ENCODE assay signal across 1 cellular context in genomic region chr12:55830601-55831406, GRCh38.
TF ChIP-seq lines count a peak whose summit lies in the region.

No MANE protein-coding gene starts in this region.

TF ChIP-seq in IMR-90, 13 proteins besides CTCF, POLR2A, EP300 and RAD21:
- no peak for TF ChIP-seq ELK1 (IDR thresholded peaks at IDR 0.05; ENCODE audit: borderline replicate concordance, low read depth, low read length)
- 0 out of 2 replicates have a peak, but pooled peaks have one; percentile 11 for TF ChIP-seq FOS (IDR thresholded peaks at IDR 0.05; ENCODE audit: low read depth, low read length)
- no peak for TF ChIP-seq RCOR1 (IDR thresholded peaks at IDR 0.05; ENCODE audit: insufficient replicate concordance, low read length)
- peak; percentile 63 for TF ChIP-seq MXI1 (IDR thresholded peaks at IDR 0.05; ENCODE audit: borderline replicate concordance, low read depth, low read length)
- TF ChIP-seq NFE2L2 (IDR thresholded peaks at IDR 0.05; ENCODE audit: low read depth, low read length): no peak
- TF ChIP-seq CHD1 (IDR thresholded peaks at IDR 0.05; ENCODE audit: low read depth, low read length): peak; percentile 89; the same call in 1 of the 2 replicates
- no peak for TF ChIP-seq USF2 (IDR thresholded peaks at IDR 0.05; ENCODE audit: low read depth, low read length)
- TF ChIP-seq MAZ (IDR thresholded peaks at IDR 0.05; ENCODE audit: borderline replicate concordance, low read depth, low read length): peak; percentile 74; the same call in 1 of the 2 replicates
- no peak for TF ChIP-seq RFX5 (IDR thresholded peaks at IDR 0.05; ENCODE audit: low read depth, low read length)
- peak; percentile 93 for TF ChIP-seq BHLHE40 (IDR thresholded peaks at IDR 0.05; ENCODE audit: low read depth, low read length)
- TF ChIP-seq MAFK (IDR thresholded peaks at IDR 0.05; ENCODE audit: low read depth, low read length): no peak
- no peak for TF ChIP-seq SMC3 (IDR thresholded peaks at IDR 0.05; ENCODE audit: low read depth, low read length)
